Comparison of ENCODE assay signal across 1 cellular context in the genomic region with DNA sequence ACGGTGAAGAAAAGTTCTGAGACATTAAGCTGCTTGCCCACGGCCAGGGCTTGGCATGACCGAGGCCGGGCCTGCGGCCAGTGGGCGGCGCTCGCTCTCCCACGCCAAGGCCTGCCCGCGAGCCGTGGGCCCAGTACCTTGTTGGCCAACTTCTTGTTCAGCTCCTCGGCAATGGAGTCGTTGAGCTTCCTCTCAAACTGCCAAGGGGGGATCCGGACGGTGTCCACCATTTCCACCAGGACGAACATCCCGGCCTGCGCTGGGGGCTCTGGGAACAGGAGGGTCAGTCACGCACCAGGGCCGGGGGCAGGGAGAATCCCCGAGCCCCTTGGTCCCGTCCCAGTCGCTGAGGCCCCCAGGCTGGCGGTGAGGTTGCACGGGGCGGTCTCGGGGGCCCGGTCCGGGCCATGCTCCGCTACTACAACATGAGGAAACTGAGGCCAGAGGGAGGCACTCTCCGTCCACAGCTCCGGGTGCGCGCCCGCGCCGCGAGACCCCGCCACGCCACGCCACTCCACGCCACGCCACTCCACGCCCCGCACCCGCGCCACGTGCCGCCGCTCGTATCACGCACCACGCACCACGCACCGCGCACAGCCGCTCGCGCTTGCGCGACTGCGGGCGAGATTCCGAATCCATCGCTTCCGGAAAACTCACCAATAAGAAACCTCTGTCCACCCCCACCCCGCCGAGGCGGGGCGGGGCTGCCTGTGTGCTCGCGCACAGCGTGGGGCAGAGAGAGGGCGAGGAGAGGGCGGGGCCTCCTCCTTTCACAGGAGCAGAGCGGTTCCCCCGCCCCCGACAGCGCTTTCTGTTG.
TF ChIP-seq lines count a peak whose summit lies in the region.

A gene with protein sequence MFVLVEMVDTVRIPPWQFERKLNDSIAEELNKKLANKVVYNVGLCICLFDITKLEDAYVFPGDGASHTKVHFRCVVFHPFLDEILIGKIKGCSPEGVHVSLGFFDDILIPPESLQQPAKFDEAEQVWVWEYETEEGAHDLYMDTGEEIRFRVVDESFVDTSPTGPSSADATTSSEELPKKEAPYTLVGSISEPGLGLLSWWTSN (minus strand): TSS at position 617 of the 817 bp plus-strand sequence. CDS start 369 bp downstream, at position 248.

TF ChIP-seq in HepG2, 621 proteins besides CTCF, POLR2A, EP300 and RAD21 (continued from another document and continues in another):
- TF ChIP-seq, protein P1, sequence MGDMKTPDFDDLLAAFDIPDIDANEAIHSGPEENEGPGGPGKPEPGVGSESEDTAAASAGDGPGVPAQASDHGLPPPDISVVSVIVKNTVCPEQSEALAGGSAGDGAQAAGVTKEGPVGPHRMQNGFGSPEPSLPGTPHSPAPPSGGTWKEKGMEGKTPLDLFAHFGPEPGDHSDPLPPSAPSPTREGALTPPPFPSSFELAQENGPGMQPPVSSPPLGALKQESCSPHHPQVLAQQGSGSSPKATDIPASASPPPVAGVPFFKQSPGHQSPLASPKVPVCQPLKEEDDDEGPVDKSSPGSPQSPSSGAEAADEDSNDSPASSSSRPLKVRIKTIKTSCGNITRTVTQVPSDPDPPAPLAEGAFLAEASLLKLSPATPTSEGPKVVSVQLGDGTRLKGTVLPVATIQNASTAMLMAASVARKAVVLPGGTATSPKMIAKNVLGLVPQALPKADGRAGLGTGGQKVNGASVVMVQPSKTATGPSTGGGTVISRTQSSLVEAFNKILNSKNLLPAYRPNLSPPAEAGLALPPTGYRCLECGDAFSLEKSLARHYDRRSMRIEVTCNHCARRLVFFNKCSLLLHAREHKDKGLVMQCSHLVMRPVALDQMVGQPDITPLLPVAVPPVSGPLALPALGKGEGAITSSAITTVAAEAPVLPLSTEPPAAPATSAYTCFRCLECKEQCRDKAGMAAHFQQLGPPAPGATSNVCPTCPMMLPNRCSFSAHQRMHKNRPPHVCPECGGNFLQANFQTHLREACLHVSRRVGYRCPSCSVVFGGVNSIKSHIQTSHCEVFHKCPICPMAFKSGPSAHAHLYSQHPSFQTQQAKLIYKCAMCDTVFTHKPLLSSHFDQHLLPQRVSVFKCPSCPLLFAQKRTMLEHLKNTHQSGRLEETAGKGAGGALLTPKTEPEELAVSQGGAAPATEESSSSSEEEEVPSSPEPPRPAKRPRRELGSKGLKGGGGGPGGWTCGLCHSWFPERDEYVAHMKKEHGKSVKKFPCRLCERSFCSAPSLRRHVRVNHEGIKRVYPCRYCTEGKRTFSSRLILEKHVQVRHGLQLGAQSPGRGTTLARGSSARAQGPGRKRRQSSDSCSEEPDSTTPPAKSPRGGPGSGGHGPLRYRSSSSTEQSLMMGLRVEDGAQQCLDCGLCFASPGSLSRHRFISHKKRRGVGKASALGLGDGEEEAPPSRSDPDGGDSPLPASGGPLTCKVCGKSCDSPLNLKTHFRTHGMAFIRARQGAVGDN (CRISPR knock-in tag; IDR thresholded peaks at IDR 0.05): peak; percentile 87
- TF ChIP-seq ZBTB21 (CRISPR knock-in tag; IDR thresholded peaks at IDR 0.05) (no peak), ZFP36 (IDR thresholded peaks at IDR 0.05; ENCODE audit: borderline replicate concordance, low read depth, low read length, partially characterized antibody) (no peak), CENPX (CRISPR knock-in tag; IDR thresholded peaks at IDR 0.05) (no peak), ZNF468 (CRISPR knock-in tag; IDR thresholded peaks at IDR 0.05) (no peak), ZNF333 (CRISPR knock-in tag; IDR thresholded peaks at IDR 0.05; ENCODE audit: borderline replicate concordance) (no peak), EEA1 (CRISPR knock-in tag; IDR thresholded peaks at IDR 0.05; ENCODE audit: borderline replicate concordance) (peak; percentile 79), PHF5A (CRISPR knock-in tag; IDR thresholded peaks at IDR 0.05; ENCODE audit: low read depth, unreplicated experiment) (no peak), SIX4 (CRISPR knock-in tag; IDR thresholded peaks at IDR 0.05) (no peak), ZBTB20 (CRISPR knock-in tag; IDR thresholded peaks at IDR 0.05; ENCODE audit: borderline replicate concordance, low read depth) (no peak), TCF7 (IDR thresholded peaks at IDR 0.05; ENCODE audit: low read depth) (no peak), MTF1 (CRISPR knock-in tag; IDR thresholded peaks at IDR 0.05) (no peak), AGO2 (optimal IDR thresholded peaks at IDR 0.05; ENCODE audit: low read depth, low read length) (peak; percentile 67), ZNF792 (CRISPR knock-in tag; IDR thresholded peaks at IDR 0.05) (no peak), SMC3 (IDR thresholded peaks at IDR 0.05; ENCODE audit: low read length) (no peak), ZSCAN25 (CRISPR knock-in tag; IDR thresholded peaks at IDR 0.05) (no peak; the same call in 1 of the 2 replicates), PAF1 (CRISPR knock-in tag; IDR thresholded peaks at IDR 0.05) (no peak), GABPB1 (CRISPR knock-in tag; IDR thresholded peaks at IDR 0.05) (peak; percentile 81), PTBP1 (IDR thresholded peaks at IDR 0.05; ENCODE audit: low read depth, low read length, poor library complexity, severe bottlenecking) (no peak), ZFP36L1 (CRISPR knock-in tag; IDR thresholded peaks at IDR 0.05) (no peak), ZNF550 (CRISPR knock-in tag; IDR thresholded peaks at IDR 0.05; ENCODE audit: borderline replicate concordance) (no peak), DPF2 (CRISPR knock-in tag; IDR thresholded peaks at IDR 0.05; ENCODE audit: borderline replicate concordance, low read depth) (no peak), ZZZ3 (CRISPR knock-in tag; IDR thresholded peaks at IDR 0.05; ENCODE audit: borderline replicate concordance) (no peak; the same call in 1 of the 2 replicates), XRCC5 (optimal IDR thresholded peaks at IDR 0.05; ENCODE audit: low read length) (peak; percentile 71), ZSCAN30 (CRISPR knock-in tag; IDR thresholded peaks at IDR 0.05) (no peak), YEATS4 (CRISPR knock-in tag; IDR thresholded peaks at IDR 0.05; ENCODE audit: borderline replicate concordance) (no peak; the same call in 1 of the 2 replicates), PHF21A (CRISPR knock-in tag; IDR thresholded peaks at IDR 0.05) (0 out of 2 replicates have a peak, but pooled peaks have one; percentile 33), NR3C1 (CRISPR knock-in tag; IDR thresholded peaks at IDR 0.05) (no peak), ZNF724P (CRISPR knock-in tag; IDR thresholded peaks at IDR 0.05; ENCODE audit: borderline replicate concordance) (no peak), ZNF17 (CRISPR knock-in tag; IDR thresholded peaks at IDR 0.05) (no peak), NFYC (CRISPR knock-in tag; IDR thresholded peaks at IDR 0.05) (peak; percentile 81), ZNF883 (CRISPR knock-in tag; IDR thresholded peaks at IDR 0.05; ENCODE audit: not compliant biosample characterization) (no peak), NR1H2 (CRISPR knock-in tag; IDR thresholded peaks at IDR 0.05; ENCODE audit: borderline replicate concordance, low read depth) (no peak), FOXJ3 (CRISPR knock-in tag; IDR thresholded peaks at IDR 0.05; ENCODE audit: borderline replicate concordance) (no peak), ZNF782 (CRISPR knock-in tag; IDR thresholded peaks at IDR 0.05; ENCODE audit: borderline replicate concordance) (no peak), POLR2AphosphoS5 (IDR thresholded peaks at IDR 0.05; ENCODE audit: low read depth, low read length) (peak; percentile 40), KDM6A (CRISPR knock-in tag; IDR thresholded peaks at IDR 0.05; ENCODE audit: low read depth) (no peak), ZNF572 (CRISPR knock-in tag; IDR thresholded peaks at IDR 0.05) (0 out of 2 replicates have a peak, but pooled peaks have one; percentile 74), ZBTB7B (CRISPR knock-in tag; IDR thresholded peaks at IDR 0.05) (peak; percentile 21; the same call in 1 of the 2 replicates), ZFP37 (CRISPR knock-in tag; IDR thresholded peaks at IDR 0.05; ENCODE audit: borderline replicate concordance) (no peak)
- TF ChIP-seq, protein P2, sequence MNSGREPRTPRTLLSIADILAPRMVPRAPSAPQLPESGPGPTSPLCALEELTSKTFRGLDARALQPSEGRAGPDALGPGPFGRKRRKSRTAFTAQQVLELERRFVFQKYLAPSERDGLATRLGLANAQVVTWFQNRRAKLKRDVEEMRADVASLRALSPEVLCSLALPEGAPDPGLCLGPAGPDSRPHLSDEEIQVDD (CRISPR knock-in tag; IDR thresholded peaks at IDR 0.05; ENCODE audit: borderline replicate concordance): no peak
- TF ChIP-seq, protein P3, sequence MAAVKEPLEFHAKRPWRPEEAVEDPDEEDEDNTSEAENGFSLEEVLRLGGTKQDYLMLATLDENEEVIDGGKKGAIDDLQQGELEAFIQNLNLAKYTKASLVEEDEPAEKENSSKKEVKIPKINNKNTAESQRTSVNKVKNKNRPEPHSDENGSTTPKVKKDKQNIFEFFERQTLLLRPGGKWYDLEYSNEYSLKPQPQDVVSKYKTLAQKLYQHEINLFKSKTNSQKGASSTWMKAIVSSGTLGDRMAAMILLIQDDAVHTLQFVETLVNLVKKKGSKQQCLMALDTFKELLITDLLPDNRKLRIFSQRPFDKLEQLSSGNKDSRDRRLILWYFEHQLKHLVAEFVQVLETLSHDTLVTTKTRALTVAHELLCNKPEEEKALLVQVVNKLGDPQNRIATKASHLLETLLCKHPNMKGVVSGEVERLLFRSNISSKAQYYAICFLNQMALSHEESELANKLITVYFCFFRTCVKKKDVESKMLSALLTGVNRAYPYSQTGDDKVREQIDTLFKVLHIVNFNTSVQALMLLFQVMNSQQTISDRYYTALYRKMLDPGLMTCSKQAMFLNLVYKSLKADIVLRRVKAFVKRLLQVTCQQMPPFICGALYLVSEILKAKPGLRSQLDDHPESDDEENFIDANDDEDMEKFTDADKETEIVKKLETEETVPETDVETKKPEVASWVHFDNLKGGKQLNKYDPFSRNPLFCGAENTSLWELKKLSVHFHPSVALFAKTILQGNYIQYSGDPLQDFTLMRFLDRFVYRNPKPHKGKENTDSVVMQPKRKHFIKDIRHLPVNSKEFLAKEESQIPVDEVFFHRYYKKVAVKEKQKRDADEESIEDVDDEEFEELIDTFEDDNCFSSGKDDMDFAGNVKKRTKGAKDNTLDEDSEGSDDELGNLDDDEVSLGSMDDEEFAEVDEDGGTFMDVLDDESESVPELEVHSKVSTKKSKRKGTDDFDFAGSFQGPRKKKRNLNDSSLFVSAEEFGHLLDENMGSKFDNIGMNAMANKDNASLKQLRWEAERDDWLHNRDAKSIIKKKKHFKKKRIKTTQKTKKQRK (IDR thresholded peaks at IDR 0.05; ENCODE audit: low read length): no peak
- TF ChIP-seq, protein P4, sequence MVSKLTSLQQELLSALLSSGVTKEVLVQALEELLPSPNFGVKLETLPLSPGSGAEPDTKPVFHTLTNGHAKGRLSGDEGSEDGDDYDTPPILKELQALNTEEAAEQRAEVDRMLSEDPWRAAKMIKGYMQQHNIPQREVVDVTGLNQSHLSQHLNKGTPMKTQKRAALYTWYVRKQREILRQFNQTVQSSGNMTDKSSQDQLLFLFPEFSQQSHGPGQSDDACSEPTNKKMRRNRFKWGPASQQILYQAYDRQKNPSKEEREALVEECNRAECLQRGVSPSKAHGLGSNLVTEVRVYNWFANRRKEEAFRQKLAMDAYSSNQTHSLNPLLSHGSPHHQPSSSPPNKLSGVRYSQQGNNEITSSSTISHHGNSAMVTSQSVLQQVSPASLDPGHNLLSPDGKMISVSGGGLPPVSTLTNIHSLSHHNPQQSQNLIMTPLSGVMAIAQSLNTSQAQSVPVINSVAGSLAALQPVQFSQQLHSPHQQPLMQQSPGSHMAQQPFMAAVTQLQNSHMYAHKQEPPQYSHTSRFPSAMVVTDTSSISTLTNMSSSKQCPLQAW (CRISPR knock-in tag; IDR thresholded peaks at IDR 0.05): 0 out of 2 replicates have a peak, but pooled peaks have one; percentile 17
- TF ChIP-seq, protein P5, sequence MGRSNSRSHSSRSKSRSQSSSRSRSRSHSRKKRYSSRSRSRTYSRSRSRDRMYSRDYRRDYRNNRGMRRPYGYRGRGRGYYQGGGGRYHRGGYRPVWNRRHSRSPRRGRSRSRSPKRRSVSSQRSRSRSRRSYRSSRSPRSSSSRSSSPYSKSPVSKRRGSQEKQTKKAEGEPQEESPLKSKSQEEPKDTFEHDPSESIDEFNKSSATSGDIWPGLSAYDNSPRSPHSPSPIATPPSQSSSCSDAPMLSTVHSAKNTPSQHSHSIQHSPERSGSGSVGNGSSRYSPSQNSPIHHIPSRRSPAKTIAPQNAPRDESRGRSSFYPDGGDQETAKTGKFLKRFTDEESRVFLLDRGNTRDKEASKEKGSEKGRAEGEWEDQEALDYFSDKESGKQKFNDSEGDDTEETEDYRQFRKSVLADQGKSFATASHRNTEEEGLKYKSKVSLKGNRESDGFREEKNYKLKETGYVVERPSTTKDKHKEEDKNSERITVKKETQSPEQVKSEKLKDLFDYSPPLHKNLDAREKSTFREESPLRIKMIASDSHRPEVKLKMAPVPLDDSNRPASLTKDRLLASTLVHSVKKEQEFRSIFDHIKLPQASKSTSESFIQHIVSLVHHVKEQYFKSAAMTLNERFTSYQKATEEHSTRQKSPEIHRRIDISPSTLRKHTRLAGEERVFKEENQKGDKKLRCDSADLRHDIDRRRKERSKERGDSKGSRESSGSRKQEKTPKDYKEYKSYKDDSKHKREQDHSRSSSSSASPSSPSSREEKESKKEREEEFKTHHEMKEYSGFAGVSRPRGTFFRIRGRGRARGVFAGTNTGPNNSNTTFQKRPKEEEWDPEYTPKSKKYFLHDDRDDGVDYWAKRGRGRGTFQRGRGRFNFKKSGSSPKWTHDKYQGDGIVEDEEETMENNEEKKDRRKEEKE (IDR thresholded peaks at IDR 0.05): no peak
- TF ChIP-seq, protein P6, sequence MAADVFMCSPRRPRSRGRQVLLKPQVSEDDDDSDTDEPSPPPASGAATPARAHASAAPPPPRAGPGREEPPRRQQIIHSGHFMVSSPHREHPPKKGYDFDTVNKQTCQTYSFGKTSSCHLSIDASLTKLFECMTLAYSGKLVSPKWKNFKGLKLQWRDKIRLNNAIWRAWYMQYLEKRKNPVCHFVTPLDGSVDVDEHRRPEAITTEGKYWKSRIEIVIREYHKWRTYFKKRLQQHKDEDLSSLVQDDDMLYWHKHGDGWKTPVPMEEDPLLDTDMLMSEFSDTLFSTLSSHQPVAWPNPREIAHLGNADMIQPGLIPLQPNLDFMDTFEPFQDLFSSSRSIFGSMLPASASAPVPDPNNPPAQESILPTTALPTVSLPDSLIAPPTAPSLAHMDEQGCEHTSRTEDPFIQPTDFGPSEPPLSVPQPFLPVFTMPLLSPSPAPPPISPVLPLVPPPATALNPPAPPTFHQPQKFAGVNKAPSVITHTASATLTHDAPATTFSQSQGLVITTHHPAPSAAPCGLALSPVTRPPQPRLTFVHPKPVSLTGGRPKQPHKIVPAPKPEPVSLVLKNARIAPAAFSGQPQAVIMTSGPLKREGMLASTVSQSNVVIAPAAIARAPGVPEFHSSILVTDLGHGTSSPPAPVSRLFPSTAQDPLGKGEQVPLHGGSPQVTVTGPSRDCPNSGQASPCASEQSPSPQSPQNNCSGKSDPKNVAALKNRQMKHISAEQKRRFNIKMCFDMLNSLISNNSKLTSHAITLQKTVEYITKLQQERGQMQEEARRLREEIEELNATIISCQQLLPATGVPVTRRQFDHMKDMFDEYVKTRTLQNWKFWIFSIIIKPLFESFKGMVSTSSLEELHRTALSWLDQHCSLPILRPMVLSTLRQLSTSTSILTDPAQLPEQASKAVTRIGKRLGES (CRISPR knock-in tag; IDR thresholded peaks at IDR 0.05; ENCODE audit: borderline replicate concordance): no peak
- TF ChIP-seq, protein P7, sequence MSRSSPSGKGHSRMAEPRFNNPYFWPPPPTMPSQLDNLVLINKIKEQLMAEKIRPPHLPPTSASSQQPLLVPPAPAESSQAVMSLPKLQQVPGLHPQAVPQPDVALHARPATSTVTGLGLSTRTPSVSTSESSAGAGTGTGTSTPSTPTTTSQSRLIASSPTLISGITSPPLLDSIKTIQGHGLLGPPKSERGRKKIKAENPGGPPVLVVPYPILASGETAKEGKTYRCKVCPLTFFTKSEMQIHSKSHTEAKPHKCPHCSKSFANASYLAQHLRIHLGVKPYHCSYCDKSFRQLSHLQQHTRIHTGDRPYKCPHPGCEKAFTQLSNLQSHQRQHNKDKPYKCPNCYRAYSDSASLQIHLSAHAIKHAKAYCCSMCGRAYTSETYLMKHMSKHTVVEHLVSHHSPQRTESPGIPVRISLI (CRISPR knock-in tag; IDR thresholded peaks at IDR 0.05; ENCODE audit: borderline replicate concordance): no peak
